ENCODE assay signal across 23 cellular contexts in genomic region chr3:14001136-14001535, GRCh38.
DNase-seq lines count a peak whose midpoint lies in the region; ATAC-seq and TF ChIP-seq lines count a peak whose summit lies in the region.
"Had no signal": no experiment of that assay in that cellular context is flagged by ENCODE, and none has a peak within 500 bp of the region (broad histone marks: within the 10 kb centered on the region; RNA-seq: fewer than 3 reads in every experiment).

No MANE protein-coding gene starts in this region.

- H3K4me1 Mint-ChIP-seq in activated CD4-positive, alpha-beta T cell treated with anti-CD3 and anti-CD28 coated beads for 36 hours: no peaks in the 10 kb centered on the region
- H3K4me1 Mint-ChIP-seq in glutamatergic neuron (ENCODE audit: low read depth, unreplicated experiment): no peaks in the 10 kb centered on the region
- H3K4me1 Mint-ChIP-seq: central memory CD8-positive, alpha-beta T cell; naive B cell; stimulated activated naive CD8-positive, alpha-beta T cell treated with anti-CD3 and anti-CD28 coated beads, Interleukin-15, amount 100 ng/mL, for 72 hours had no signal

- no peak for ATAC-seq in activated CD4-positive, alpha-beta T cell treated with anti-CD3 and anti-CD28 coated beads for 36 hours
- ATAC-seq: left cardiac atrium; stimulated activated naive CD8-positive, alpha-beta T cell treated with anti-CD3 and anti-CD28 coated beads, Interleukin-15, amount 100 ng/mL, for 72 hours had no signal

- no peaks in the 10 kb centered on the region for H3K9me3 Mint-ChIP-seq in activated CD4-positive, alpha-beta T cell treated with anti-CD3 and anti-CD28 coated beads for 36 hours (ENCODE audit: low read depth)
- no peaks in the 10 kb centered on the region for H3K9me3 Mint-ChIP-seq in glutamatergic neuron (ENCODE audit: unreplicated experiment)

- no peak overlapping the region for H3K4me3 Mint-ChIP-seq in activated CD4-positive, alpha-beta T cell treated with anti-CD3 and anti-CD28 coated beads for 36 hours
- H3K4me3 Mint-ChIP-seq in glutamatergic neuron (ENCODE audit: unreplicated experiment): no peak overlapping the region
- H3K4me3 Mint-ChIP-seq: central memory CD8-positive, alpha-beta T cell; naive B cell; stimulated activated naive CD8-positive, alpha-beta T cell treated with anti-CD3 and anti-CD28 coated beads, Interleukin-15, amount 100 ng/mL, for 72 hours had no signal

- H3K27ac ChIP-seq in RWPE1 (no peak overlapping the region), epithelial cell of prostate (peak overlapping the region; percentile 92)
- H3K27ac ChIP-seq: 22Rv1 had no signal

- POLR2A ChIA-PET in RWPE1 (lab: Yijun Ruan, JAX; ENCODE audit: low non-redundant PET): no interaction called here
- POLR2A ChIA-PET in activated CD4-positive, alpha-beta T cell treated with anti-CD3 and anti-CD28 coated beads for 36 hours (lab: Charles Lee): no interaction called here

- CTCF ChIA-PET in RWPE1 (lab: Yijun Ruan, JAX): no interaction called here
- CTCF ChIA-PET in activated CD4-positive, alpha-beta T cell treated with anti-CD3 and anti-CD28 coated beads for 36 hours (lab: Charles Lee): no interaction called here

- intact Hi-C loops in activated CD4-positive, alpha-beta T cell treated with anti-CD3 and anti-CD28 coated beads for 36 hours (cut with DNase I, micrococcal nuclease): no loop called here

- TF ChIP-seq CTCF in RWPE1 (conservative IDR thresholded peaks at IDR 0.05; ENCODE audit: low read depth) (no peak), glutamatergic neuron (IDR thresholded peaks at IDR 0.05; ENCODE audit: partially characterized antibody, unreplicated experiment) (no peak)

- DNase-seq in DMS 273 treated with DMSO at 0.1 percent for 48 hours (lab: John Stamatoyannopoulos, UW) (peak; percentile 0), DMS 273 (lab: John Stamatoyannopoulos, UW; ENCODE audit: unreplicated experiment) (no peak), RWPE1 (ENCODE audit: low spot score) (peak; percentile 48), epithelial cell of prostate (ENCODE audit: low read depth, low spot score) (no peak), stromal cell of bone marrow (ENCODE audit: low read depth) (peak; percentile 7), UCSD-AML1 (lab: John Stamatoyannopoulos, UW; ENCODE audit: unreplicated experiment) (no peak), glutamatergic neuron (no peak)
- no peak for DNase-seq in activated CD4-positive, alpha-beta T cell treated with anti-CD3 and anti-CD28 coated beads for 36 hours
- DNase-seq: activated naive CD4-positive, alpha-beta T cell treated with Interleukin-2 at 50 U/mL for 16 hours; activated T-cell treated with anti-CD3 and anti-CD28 coated beads, Interleukin-2, amount 50 U/mL, for 48 hours; effector CD4-positive, alpha-beta T cell; H7; KBM-7; left cardiac atrium; naive B cell; NCI-H146; occipital lobe; retina; Right ventricle myocardium superior; stimulated activated naive CD8-positive, alpha-beta T cell treated with anti-CD3 and anti-CD28 coated beads, Interleukin-15, amount 100 ng/mL, for 72 hours; trophoblast cell had no signal

- no peaks in the 10 kb centered on the region for H3K36me3 Mint-ChIP-seq in activated CD4-positive, alpha-beta T cell treated with anti-CD3 and anti-CD28 coated beads for 36 hours (ENCODE audit: low read depth)
- H3K36me3 Mint-ChIP-seq in glutamatergic neuron (ENCODE audit: unreplicated experiment): no peaks in the 10 kb centered on the region

- peaks cover 12% of the 10 kb centered on the region for H3K27me3 Mint-ChIP-seq in activated CD4-positive, alpha-beta T cell treated with anti-CD3 and anti-CD28 coated beads for 36 hours
- H3K27me3 Mint-ChIP-seq in glutamatergic neuron (ENCODE audit: unreplicated experiment): no peaks in the 10 kb centered on the region

- H3K27ac Mint-ChIP-seq in activated CD4-positive, alpha-beta T cell treated with anti-CD3 and anti-CD28 coated beads for 36 hours: no peak overlapping the region
- no peak overlapping the region for H3K27ac Mint-ChIP-seq in glutamatergic neuron (ENCODE audit: unreplicated experiment)
- H3K27ac Mint-ChIP-seq: naive B cell; stimulated activated naive CD8-positive, alpha-beta T cell treated with anti-CD3 and anti-CD28 coated beads, Interleukin-15, amount 100 ng/mL, for 72 hours had no signal

Comparison
In these comparisons a context has a peak if more than half of its experiments do, and no peak if none do; other contexts are left out.
1. DNase-seq: peak in DMS 273 treated with DMSO at 0.1 percent for 48 hours (single experiment), RWPE1 (single experiment) and stromal cell of bone marrow (single experiment); none in DMS 273 (single experiment), epithelial cell of prostate (single experiment), activated CD4-positive, alpha-beta T cell treated with anti-CD3 and anti-CD28 coated beads for 36 hours (single experiment), UCSD-AML1 (single experiment) and glutamatergic neuron (single experiment).